1 cellular context compared by ENCODE assay signal in genomic region chr3:138594150-138594934, GRCh38.
TF ChIP-seq lines count a peak whose summit lies in the region.

CEP70 (minus strand) TSS chr3:138594260; CDS start chr3:138572927, 21,333 bp downstream.

TF ChIP-seq in WTC11, 78 proteins besides CTCF, POLR2A, EP300 and RAD21 (continued from another document and continues in another):
- TF ChIP-seq, protein P1, sequence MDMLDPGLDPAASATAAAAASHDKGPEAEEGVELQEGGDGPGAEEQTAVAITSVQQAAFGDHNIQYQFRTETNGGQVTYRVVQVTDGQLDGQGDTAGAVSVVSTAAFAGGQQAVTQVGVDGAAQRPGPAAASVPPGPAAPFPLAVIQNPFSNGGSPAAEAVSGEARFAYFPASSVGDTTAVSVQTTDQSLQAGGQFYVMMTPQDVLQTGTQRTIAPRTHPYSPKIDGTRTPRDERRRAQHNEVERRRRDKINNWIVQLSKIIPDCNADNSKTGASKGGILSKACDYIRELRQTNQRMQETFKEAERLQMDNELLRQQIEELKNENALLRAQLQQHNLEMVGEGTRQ (CRISPR knock-in tag; IDR thresholded peaks at IDR 0.05), result peak; percentile 19; the same call in 1 of the 2 replicates
- TF ChIP-seq ZNF512 (CRISPR knock-in tag; IDR thresholded peaks at IDR 0.05; ENCODE audit: borderline replicate concordance) (no peak), E2F4 (CRISPR knock-in tag; IDR thresholded peaks at IDR 0.05; ENCODE audit: borderline replicate concordance, low read depth) (no peak), NR3C1 (CRISPR knock-in tag; conservative IDR thresholded peaks at IDR 0.05; ENCODE audit: low read depth) (no peak), ATF2 (CRISPR knock-in tag; IDR thresholded peaks at IDR 0.05; ENCODE audit: borderline replicate concordance, low read depth) (no peak), ZNF396 (CRISPR knock-in tag; IDR thresholded peaks at IDR 0.05; ENCODE audit: borderline replicate concordance) (no peak), RELA (CRISPR knock-in tag; IDR thresholded peaks at IDR 0.05; ENCODE audit: borderline replicate concordance) (peak; percentile 93; the same call in 1 of the 2 replicates), RORB (CRISPR knock-in tag; IDR thresholded peaks at IDR 0.05) (no peak), SMAD4 (CRISPR knock-in tag; IDR thresholded peaks at IDR 0.05) (no peak), E2F5 (CRISPR knock-in tag; IDR thresholded peaks at IDR 0.05) (peak; percentile 81; the same call in 1 of the 2 replicates), CREM (CRISPR knock-in tag; IDR thresholded peaks at IDR 0.05) (peak; percentile 88), ZMAT4 (CRISPR knock-in tag; IDR thresholded peaks at IDR 0.05) (no peak), EMX1 (CRISPR knock-in tag; IDR thresholded peaks at IDR 0.05) (no peak), FOXJ3 (CRISPR knock-in tag; IDR thresholded peaks at IDR 0.05; ENCODE audit: borderline replicate concordance) (no peak), CREB1 (CRISPR knock-in tag; IDR thresholded peaks at IDR 0.05) (no peak; the same call in 1 of the 2 replicates), ATF1 (CRISPR knock-in tag; IDR thresholded peaks at IDR 0.05) (0 out of 2 replicates have a peak, but pooled peaks have one; percentile 9), CBFB (CRISPR knock-in tag; IDR thresholded peaks at IDR 0.05; ENCODE audit: low read depth) (no peak), FOXP1 (CRISPR knock-in tag; IDR thresholded peaks at IDR 0.05; ENCODE audit: borderline replicate concordance) (peak; percentile 94), KAT7 (CRISPR knock-in tag; IDR thresholded peaks at IDR 0.05; ENCODE audit: borderline replicate concordance) (peak; percentile 73; the same call in 1 of the 2 replicates), ZNF219 (CRISPR knock-in tag; IDR thresholded peaks at IDR 0.05; ENCODE audit: borderline replicate concordance) (no peak), AFF4 (CRISPR knock-in tag; IDR thresholded peaks at IDR 0.05; ENCODE audit: borderline replicate concordance) (no peak), NFE2L1 (CRISPR knock-in tag; IDR thresholded peaks at IDR 0.05) (peak; percentile 86; the same call in 1 of the 2 replicates), GRHL2 (CRISPR knock-in tag; IDR thresholded peaks at IDR 0.05; ENCODE audit: insufficient replicate concordance, severe bottlenecking) (no peak), JAZF1 (CRISPR knock-in tag; IDR thresholded peaks at IDR 0.05) (no peak), MLX (CRISPR knock-in tag; IDR thresholded peaks at IDR 0.05) (no peak), HMGA2 (CRISPR knock-in tag; IDR thresholded peaks at IDR 0.05) (no peak)
- TF ChIP-seq, protein P2, sequence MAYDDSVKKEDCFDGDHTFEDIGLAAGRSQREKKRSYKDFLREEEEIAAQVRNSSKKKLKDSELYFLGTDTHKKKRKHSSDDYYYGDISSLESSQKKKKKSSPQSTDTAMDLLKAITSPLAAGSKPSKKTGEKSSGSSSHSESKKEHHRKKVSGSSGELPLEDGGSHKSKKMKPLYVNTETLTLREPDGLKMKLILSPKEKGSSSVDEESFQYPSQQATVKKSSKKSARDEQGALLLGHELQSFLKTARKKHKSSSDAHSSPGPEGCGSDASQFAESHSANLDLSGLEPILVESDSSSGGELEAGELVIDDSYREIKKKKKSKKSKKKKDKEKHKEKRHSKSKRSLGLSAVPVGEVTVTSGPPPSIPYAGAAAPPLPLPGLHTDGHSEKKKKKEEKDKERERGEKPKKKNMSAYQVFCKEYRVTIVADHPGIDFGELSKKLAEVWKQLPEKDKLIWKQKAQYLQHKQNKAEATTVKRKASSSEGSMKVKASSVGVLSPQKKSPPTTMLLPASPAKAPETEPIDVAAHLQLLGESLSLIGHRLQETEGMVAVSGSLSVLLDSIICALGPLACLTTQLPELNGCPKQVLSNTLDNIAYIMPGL (CRISPR knock-in tag; IDR thresholded peaks at IDR 0.05), result peak; percentile 47; the same call in 1 of the 2 replicates
- TF ChIP-seq, protein P3, sequence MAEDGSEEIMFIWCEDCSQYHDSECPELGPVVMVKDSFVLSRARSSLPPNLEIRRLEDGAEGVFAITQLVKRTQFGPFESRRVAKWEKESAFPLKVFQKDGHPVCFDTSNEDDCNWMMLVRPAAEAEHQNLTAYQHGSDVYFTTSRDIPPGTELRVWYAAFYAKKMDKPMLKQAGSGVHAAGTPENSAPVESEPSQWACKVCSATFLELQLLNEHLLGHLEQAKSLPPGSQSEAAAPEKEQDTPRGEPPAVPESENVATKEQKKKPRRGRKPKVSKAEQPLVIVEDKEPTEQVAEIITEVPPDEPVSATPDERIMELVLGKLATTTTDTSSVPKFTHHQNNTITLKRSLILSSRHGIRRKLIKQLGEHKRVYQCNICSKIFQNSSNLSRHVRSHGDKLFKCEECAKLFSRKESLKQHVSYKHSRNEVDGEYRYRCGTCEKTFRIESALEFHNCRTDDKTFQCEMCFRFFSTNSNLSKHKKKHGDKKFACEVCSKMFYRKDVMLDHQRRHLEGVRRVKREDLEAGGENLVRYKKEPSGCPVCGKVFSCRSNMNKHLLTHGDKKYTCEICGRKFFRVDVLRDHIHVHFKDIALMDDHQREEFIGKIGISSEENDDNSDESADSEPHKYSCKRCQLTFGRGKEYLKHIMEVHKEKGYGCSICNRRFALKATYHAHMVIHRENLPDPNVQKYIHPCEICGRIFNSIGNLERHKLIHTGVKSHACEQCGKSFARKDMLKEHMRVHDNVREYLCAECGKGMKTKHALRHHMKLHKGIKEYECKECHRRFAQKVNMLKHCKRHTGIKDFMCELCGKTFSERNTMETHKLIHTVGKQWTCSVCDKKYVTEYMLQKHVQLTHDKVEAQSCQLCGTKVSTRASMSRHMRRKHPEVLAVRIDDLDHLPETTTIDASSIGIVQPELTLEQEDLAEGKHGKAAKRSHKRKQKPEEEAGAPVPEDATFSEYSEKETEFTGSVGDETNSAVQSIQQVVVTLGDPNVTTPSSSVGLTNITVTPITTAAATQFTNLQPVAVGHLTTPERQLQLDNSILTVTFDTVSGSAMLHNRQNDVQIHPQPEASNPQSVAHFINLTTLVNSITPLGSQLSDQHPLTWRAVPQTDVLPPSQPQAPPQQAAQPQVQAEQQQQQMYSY (CRISPR knock-in tag; IDR thresholded peaks at IDR 0.05), result no peak
- TF ChIP-seq, protein P4, sequence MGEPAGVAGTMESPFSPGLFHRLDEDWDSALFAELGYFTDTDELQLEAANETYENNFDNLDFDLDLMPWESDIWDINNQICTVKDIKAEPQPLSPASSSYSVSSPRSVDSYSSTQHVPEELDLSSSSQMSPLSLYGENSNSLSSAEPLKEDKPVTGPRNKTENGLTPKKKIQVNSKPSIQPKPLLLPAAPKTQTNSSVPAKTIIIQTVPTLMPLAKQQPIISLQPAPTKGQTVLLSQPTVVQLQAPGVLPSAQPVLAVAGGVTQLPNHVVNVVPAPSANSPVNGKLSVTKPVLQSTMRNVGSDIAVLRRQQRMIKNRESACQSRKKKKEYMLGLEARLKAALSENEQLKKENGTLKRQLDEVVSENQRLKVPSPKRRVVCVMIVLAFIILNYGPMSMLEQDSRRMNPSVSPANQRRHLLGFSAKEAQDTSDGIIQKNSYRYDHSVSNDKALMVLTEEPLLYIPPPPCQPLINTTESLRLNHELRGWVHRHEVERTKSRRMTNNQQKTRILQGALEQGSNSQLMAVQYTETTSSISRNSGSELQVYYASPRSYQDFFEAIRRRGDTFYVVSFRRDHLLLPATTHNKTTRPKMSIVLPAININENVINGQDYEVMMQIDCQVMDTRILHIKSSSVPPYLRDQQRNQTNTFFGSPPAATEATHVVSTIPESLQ (CRISPR knock-in tag; IDR thresholded peaks at IDR 0.05), result no peak
- TF ChIP-seq, protein P5, sequence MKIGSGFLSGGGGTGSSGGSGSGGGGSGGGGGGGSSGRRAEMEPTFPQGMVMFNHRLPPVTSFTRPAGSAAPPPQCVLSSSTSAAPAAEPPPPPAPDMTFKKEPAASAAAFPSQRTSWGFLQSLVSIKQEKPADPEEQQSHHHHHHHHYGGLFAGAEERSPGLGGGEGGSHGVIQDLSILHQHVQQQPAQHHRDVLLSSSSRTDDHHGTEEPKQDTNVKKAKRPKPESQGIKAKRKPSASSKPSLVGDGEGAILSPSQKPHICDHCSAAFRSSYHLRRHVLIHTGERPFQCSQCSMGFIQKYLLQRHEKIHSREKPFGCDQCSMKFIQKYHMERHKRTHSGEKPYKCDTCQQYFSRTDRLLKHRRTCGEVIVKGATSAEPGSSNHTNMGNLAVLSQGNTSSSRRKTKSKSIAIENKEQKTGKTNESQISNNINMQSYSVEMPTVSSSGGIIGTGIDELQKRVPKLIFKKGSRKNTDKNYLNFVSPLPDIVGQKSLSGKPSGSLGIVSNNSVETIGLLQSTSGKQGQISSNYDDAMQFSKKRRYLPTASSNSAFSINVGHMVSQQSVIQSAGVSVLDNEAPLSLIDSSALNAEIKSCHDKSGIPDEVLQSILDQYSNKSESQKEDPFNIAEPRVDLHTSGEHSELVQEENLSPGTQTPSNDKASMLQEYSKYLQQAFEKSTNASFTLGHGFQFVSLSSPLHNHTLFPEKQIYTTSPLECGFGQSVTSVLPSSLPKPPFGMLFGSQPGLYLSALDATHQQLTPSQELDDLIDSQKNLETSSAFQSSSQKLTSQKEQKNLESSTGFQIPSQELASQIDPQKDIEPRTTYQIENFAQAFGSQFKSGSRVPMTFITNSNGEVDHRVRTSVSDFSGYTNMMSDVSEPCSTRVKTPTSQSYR (CRISPR knock-in tag; IDR thresholded peaks at IDR 0.05), result 0 out of 2 replicates have a peak, but pooled peaks have one; percentile 52
